1 cellular context compared by ENCODE assay signal in the genomic region with DNA sequence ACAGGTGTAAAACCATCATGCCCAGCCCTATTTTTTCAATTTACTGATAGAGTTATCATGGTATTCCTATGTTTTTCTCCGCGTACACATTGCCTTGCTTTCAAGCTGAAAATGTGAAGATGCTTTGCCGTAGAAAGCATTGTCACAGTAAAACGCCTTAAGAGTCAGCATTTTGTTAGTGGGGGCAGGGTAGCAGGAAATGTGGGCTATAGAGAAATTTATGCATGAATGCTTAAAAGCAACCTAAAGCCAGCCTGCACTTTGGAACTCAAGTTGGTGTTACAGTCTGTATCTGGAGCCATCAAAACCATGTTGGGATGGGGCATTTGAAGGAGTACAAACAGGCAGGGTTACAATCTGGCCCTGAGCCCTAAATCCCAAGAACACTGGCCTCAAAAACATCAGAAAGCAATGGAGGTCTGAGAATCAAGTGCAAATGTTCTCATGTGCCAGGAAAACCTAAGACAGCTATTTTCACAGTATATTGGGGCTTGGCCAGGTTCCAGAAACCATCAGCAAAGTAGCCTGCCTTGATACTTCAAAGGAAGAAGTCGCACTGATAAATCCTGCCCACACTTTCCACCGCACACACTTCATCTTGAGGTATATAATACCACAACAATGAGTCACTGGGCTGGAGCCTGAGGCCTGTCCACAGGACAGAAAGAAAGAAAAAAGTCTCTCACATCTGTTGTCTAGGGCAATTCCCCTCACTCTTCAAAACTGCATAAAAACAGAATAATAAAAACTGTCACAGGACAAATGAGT.
TF ChIP-seq lines count a peak whose summit lies in the region.

No MANE protein-coding gene starts in this region.

TF ChIP-seq in GM12878, 131 proteins besides CTCF, POLR2A, EP300 and RAD21 (continued from another document and continues in another):
- TF ChIP-seq, protein P1, sequence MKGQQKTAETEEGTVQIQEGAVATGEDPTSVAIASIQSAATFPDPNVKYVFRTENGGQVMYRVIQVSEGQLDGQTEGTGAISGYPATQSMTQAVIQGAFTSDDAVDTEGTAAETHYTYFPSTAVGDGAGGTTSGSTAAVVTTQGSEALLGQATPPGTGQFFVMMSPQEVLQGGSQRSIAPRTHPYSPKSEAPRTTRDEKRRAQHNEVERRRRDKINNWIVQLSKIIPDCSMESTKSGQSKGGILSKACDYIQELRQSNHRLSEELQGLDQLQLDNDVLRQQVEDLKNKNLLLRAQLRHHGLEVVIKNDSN (IDR thresholded peaks at IDR 0.05; ENCODE audit: borderline replicate concordance, extremely low read length, insufficient read depth, low read depth, low read length), result no peak
- no peak for TF ChIP-seq MYC (IDR thresholded peaks at IDR 0.05; ENCODE audit: insufficient read depth, insufficient read length, insufficient replicate concordance, low read length, severe bottlenecking)
- TF ChIP-seq NBN (IDR thresholded peaks at IDR 0.05), result peak; percentile 69
- no peak for TF ChIP-seq CHD2 (IDR thresholded peaks at IDR 0.05; ENCODE audit: borderline replicate concordance, low read depth, low read length)
- TF ChIP-seq, protein P2, sequence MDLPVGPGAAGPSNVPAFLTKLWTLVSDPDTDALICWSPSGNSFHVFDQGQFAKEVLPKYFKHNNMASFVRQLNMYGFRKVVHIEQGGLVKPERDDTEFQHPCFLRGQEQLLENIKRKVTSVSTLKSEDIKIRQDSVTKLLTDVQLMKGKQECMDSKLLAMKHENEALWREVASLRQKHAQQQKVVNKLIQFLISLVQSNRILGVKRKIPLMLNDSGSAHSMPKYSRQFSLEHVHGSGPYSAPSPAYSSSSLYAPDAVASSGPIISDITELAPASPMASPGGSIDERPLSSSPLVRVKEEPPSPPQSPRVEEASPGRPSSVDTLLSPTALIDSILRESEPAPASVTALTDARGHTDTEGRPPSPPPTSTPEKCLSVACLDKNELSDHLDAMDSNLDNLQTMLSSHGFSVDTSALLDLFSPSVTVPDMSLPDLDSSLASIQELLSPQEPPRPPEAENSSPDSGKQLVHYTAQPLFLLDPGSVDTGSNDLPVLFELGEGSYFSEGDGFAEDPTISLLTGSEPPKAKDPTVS (IDR thresholded peaks at IDR 0.05; ENCODE audit: low read depth, low read length), result no peak
- TF ChIP-seq POU2F2 (IDR thresholded peaks at IDR 0.05; ENCODE audit: borderline replicate concordance, low read depth, low read length), result 0 out of 3 replicates have a peak, but pooled peaks have one; percentile 43
- no peak for TF ChIP-seq SUZ12 (IDR thresholded peaks at IDR 0.05; ENCODE audit: unreplicated experiment)
- no peak for TF ChIP-seq LARP7 (IDR thresholded peaks at IDR 0.05)
- TF ChIP-seq NFXL1 (IDR thresholded peaks at IDR 0.05; ENCODE audit: borderline replicate concordance), result no peak
- peak; percentile 77 for TF ChIP-seq ATF7 (IDR thresholded peaks at IDR 0.05; ENCODE audit: low read depth)
- TF ChIP-seq, protein P3, sequence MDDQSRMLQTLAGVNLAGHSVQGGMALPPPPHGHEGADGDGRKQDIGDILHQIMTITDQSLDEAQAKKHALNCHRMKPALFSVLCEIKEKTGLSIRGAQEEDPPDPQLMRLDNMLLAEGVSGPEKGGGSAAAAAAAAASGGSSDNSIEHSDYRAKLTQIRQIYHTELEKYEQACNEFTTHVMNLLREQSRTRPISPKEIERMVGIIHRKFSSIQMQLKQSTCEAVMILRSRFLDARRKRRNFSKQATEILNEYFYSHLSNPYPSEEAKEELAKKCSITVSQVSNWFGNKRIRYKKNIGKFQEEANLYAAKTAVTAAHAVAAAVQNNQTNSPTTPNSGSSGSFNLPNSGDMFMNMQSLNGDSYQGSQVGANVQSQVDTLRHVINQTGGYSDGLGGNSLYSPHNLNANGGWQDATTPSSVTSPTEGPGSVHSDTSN (IDR thresholded peaks at IDR 0.05; ENCODE audit: insufficient replicate concordance, low read depth, low read length), result no peak
- no peak; the same call in 1 of the 2 replicates for TF ChIP-seq BACH1 (IDR thresholded peaks at IDR 0.05; ENCODE audit: borderline replicate concordance)
- TF ChIP-seq POLR2AphosphoS5 (IDR thresholded peaks at IDR 0.05; ENCODE audit: low read length), result no peak
- peak; percentile 89 for TF ChIP-seq MTA2 (IDR thresholded peaks at IDR 0.05; ENCODE audit: low read depth)
- TF ChIP-seq, protein P4, sequence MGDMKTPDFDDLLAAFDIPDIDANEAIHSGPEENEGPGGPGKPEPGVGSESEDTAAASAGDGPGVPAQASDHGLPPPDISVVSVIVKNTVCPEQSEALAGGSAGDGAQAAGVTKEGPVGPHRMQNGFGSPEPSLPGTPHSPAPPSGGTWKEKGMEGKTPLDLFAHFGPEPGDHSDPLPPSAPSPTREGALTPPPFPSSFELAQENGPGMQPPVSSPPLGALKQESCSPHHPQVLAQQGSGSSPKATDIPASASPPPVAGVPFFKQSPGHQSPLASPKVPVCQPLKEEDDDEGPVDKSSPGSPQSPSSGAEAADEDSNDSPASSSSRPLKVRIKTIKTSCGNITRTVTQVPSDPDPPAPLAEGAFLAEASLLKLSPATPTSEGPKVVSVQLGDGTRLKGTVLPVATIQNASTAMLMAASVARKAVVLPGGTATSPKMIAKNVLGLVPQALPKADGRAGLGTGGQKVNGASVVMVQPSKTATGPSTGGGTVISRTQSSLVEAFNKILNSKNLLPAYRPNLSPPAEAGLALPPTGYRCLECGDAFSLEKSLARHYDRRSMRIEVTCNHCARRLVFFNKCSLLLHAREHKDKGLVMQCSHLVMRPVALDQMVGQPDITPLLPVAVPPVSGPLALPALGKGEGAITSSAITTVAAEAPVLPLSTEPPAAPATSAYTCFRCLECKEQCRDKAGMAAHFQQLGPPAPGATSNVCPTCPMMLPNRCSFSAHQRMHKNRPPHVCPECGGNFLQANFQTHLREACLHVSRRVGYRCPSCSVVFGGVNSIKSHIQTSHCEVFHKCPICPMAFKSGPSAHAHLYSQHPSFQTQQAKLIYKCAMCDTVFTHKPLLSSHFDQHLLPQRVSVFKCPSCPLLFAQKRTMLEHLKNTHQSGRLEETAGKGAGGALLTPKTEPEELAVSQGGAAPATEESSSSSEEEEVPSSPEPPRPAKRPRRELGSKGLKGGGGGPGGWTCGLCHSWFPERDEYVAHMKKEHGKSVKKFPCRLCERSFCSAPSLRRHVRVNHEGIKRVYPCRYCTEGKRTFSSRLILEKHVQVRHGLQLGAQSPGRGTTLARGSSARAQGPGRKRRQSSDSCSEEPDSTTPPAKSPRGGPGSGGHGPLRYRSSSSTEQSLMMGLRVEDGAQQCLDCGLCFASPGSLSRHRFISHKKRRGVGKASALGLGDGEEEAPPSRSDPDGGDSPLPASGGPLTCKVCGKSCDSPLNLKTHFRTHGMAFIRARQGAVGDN (IDR thresholded peaks at IDR 0.05), result no peak
- no peak for TF ChIP-seq RB1 (IDR thresholded peaks at IDR 0.05; ENCODE audit: borderline replicate concordance)
- TF ChIP-seq MTA3 (IDR thresholded peaks at IDR 0.05; ENCODE audit: borderline replicate concordance, low read length), result peak; percentile 66; the same call in 1 of the 2 replicates
- TF ChIP-seq, protein P5, sequence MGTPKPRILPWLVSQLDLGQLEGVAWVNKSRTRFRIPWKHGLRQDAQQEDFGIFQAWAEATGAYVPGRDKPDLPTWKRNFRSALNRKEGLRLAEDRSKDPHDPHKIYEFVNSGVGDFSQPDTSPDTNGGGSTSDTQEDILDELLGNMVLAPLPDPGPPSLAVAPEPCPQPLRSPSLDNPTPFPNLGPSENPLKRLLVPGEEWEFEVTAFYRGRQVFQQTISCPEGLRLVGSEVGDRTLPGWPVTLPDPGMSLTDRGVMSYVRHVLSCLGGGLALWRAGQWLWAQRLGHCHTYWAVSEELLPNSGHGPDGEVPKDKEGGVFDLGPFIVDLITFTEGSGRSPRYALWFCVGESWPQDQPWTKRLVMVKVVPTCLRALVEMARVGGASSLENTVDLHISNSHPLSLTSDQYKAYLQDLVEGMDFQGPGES (IDR thresholded peaks at IDR 0.05), result no peak
- peak; percentile 80 for TF ChIP-seq NFIC (IDR thresholded peaks at IDR 0.05; ENCODE audit: low read depth, low read length)
- TF ChIP-seq CBX5 (IDR thresholded peaks at IDR 0.05; ENCODE audit: low read depth), result no peak
- TF ChIP-seq NR2F1 (conservative IDR thresholded peaks at IDR 0.05), result peak; percentile 56
- TF ChIP-seq YBX1 (IDR thresholded peaks at IDR 0.05), result no peak
- TF ChIP-seq, protein P6, sequence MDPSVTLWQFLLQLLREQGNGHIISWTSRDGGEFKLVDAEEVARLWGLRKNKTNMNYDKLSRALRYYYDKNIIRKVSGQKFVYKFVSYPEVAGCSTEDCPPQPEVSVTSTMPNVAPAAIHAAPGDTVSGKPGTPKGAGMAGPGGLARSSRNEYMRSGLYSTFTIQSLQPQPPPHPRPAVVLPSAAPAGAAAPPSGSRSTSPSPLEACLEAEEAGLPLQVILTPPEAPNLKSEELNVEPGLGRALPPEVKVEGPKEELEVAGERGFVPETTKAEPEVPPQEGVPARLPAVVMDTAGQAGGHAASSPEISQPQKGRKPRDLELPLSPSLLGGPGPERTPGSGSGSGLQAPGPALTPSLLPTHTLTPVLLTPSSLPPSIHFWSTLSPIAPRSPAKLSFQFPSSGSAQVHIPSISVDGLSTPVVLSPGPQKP (IDR thresholded peaks at IDR 0.05; ENCODE audit: low read depth, low read length), result no peak
- peak; percentile 56; the same call in 1 of the 2 replicates for TF ChIP-seq GATAD2B (conservative IDR thresholded peaks at IDR 0.05; ENCODE audit: low read depth)
- peak; percentile 99 for TF ChIP-seq RUNX3 (IDR thresholded peaks at IDR 0.05; ENCODE audit: low read length)
- TF ChIP-seq, protein P7, sequence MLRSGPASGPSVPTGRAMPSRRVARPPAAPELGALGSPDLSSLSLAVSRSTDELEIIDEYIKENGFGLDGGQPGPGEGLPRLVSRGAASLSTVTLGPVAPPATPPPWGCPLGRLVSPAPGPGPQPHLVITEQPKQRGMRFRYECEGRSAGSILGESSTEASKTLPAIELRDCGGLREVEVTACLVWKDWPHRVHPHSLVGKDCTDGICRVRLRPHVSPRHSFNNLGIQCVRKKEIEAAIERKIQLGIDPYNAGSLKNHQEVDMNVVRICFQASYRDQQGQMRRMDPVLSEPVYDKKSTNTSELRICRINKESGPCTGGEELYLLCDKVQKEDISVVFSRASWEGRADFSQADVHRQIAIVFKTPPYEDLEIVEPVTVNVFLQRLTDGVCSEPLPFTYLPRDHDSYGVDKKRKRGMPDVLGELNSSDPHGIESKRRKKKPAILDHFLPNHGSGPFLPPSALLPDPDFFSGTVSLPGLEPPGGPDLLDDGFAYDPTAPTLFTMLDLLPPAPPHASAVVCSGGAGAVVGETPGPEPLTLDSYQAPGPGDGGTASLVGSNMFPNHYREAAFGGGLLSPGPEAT (IDR thresholded peaks at IDR 0.05; ENCODE audit: low read depth), result peak; percentile 77; the same call in 1 of the 2 replicates
- no peak for TF ChIP-seq KAT2A (conservative IDR thresholded peaks at IDR 0.05; ENCODE audit: control insufficient read depth, low read depth, low read length)
- TF ChIP-seq GABPA (IDR thresholded peaks at IDR 0.05; ENCODE audit: low read depth), result no peak
- TF ChIP-seq NR2C2 (IDR thresholded peaks at IDR 0.05; ENCODE audit: borderline replicate concordance, control insufficient read depth, insufficient read length, low read depth), result no peak
- TF ChIP-seq CBFB (IDR thresholded peaks at IDR 0.05; ENCODE audit: low read depth), result peak; percentile 95
- TF ChIP-seq, protein P8, sequence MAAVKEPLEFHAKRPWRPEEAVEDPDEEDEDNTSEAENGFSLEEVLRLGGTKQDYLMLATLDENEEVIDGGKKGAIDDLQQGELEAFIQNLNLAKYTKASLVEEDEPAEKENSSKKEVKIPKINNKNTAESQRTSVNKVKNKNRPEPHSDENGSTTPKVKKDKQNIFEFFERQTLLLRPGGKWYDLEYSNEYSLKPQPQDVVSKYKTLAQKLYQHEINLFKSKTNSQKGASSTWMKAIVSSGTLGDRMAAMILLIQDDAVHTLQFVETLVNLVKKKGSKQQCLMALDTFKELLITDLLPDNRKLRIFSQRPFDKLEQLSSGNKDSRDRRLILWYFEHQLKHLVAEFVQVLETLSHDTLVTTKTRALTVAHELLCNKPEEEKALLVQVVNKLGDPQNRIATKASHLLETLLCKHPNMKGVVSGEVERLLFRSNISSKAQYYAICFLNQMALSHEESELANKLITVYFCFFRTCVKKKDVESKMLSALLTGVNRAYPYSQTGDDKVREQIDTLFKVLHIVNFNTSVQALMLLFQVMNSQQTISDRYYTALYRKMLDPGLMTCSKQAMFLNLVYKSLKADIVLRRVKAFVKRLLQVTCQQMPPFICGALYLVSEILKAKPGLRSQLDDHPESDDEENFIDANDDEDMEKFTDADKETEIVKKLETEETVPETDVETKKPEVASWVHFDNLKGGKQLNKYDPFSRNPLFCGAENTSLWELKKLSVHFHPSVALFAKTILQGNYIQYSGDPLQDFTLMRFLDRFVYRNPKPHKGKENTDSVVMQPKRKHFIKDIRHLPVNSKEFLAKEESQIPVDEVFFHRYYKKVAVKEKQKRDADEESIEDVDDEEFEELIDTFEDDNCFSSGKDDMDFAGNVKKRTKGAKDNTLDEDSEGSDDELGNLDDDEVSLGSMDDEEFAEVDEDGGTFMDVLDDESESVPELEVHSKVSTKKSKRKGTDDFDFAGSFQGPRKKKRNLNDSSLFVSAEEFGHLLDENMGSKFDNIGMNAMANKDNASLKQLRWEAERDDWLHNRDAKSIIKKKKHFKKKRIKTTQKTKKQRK (IDR thresholded peaks at IDR 0.05; ENCODE audit: low read depth, low read length), result no peak
- peak; percentile 87 for TF ChIP-seq DPF2 (IDR thresholded peaks at IDR 0.05)
- peak; percentile 81 for TF ChIP-seq EED (IDR thresholded peaks at IDR 0.05; ENCODE audit: low read depth)
- no peak; the same call in 1 of the 2 replicates for TF ChIP-seq TBL1XR1 (IDR thresholded peaks at IDR 0.05; ENCODE audit: low read depth, low read length)
- TF ChIP-seq, protein P9, sequence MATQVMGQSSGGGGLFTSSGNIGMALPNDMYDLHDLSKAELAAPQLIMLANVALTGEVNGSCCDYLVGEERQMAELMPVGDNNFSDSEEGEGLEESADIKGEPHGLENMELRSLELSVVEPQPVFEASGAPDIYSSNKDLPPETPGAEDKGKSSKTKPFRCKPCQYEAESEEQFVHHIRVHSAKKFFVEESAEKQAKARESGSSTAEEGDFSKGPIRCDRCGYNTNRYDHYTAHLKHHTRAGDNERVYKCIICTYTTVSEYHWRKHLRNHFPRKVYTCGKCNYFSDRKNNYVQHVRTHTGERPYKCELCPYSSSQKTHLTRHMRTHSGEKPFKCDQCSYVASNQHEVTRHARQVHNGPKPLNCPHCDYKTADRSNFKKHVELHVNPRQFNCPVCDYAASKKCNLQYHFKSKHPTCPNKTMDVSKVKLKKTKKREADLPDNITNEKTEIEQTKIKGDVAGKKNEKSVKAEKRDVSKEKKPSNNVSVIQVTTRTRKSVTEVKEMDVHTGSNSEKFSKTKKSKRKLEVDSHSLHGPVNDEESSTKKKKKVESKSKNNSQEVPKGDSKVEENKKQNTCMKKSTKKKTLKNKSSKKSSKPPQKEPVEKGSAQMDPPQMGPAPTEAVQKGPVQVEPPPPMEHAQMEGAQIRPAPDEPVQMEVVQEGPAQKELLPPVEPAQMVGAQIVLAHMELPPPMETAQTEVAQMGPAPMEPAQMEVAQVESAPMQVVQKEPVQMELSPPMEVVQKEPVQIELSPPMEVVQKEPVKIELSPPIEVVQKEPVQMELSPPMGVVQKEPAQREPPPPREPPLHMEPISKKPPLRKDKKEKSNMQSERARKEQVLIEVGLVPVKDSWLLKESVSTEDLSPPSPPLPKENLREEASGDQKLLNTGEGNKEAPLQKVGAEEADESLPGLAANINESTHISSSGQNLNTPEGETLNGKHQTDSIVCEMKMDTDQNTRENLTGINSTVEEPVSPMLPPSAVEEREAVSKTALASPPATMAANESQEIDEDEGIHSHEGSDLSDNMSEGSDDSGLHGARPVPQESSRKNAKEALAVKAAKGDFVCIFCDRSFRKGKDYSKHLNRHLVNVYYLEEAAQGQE (IDR thresholded peaks at IDR 0.05; ENCODE audit: low read depth, low read length), result no peak
- TF ChIP-seq SIN3A (IDR thresholded peaks at IDR 0.05; ENCODE audit: low read depth, low read length), result no peak
- TF ChIP-seq IRF4 (IDR thresholded peaks at IDR 0.05; ENCODE audit: low read depth, low read length), result peak; percentile 46; the same call in 1 of the 2 replicates
- TF ChIP-seq CHD4 (IDR thresholded peaks at IDR 0.05), result no peak
- TF ChIP-seq BHLHE40 (IDR thresholded peaks at IDR 0.05; ENCODE audit: borderline replicate concordance in 1 of 2, low read depth in 2 of 2, low read length in 1 of 2), result peak; percentile 87 to 92
